ENCODE assay signal across 20 cellular contexts in the genomic region with DNA sequence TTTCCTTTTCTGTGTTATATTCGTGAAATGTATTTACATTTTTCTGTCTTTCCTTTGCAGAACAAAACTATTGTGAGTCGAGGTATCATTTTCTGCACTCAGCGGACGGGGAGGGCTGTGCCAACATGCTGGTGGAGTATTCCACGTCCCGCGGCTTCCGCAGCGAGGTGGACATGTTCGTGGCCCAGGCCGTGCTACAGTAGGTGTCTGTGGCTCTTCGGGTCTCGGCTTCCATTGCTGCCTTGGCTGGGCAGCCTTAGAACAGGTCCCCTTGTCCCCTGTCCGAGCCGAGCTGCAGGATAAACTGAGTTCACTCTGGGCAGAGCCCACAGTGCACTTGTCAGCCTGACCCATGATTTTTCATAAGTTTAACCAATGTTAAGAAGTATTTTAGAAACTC.
"Had no signal": no experiment of that assay in that cellular context is flagged by ENCODE, and none has a peak within 500 bp of the region (broad histone marks: within the 10 kb centered on the region; RNA-seq: fewer than 3 reads in every experiment).

No MANE protein-coding gene starts in this region.

- DNase-seq: cortex of kidney; dorsolateral prefrontal cortex; effector CD8-positive, alpha-beta T cell; gastrocnemius medialis; islet precursor cell; lower lobe of right lung; mesenchymal stem cell; midbrain; naive B cell; sigmoid colon; stimulated activated CD4-positive, alpha-beta T cell treated with anti-CD3 and anti-CD28 coated beads, Interleukin-12 subunit alpha, Interleukin-12 subunit beta, amount 100 ng/mL, for 4 hours; stimulated activated naive CD4-positive, alpha-beta T cell treated with Interleukin-2 at 50 U/mL for 16 hours; tibial artery; upper lobe of right lung had no signal

- H3K27ac Mint-ChIP-seq: naive B cell had no signal

- H3K4me3 Mint-ChIP-seq: naive B cell had no signal

- H3K27me3 ChIP-seq: dorsolateral prefrontal cortex, gastrocnemius medialis, left lung, neutrophil, sigmoid colon, tibial artery, upper lobe of right lung, vagina had no signal

- H3K4me3 ChIP-seq: dorsolateral prefrontal cortex, gastrocnemius medialis, left lung, lower lobe of right lung, sigmoid colon, skin epidermis, tibial artery, upper lobe of right lung, vagina had no signal

- H3K27ac ChIP-seq: gastrocnemius medialis, left lung, lower lobe of right lung, neutrophil, sigmoid colon, skin epidermis, tibial artery, upper lobe of right lung, vagina had no signal

- ATAC-seq: esophagus mucosa, gastrocnemius medialis, left lung, lower lobe of right lung, upper lobe of right lung had no signal

- FAIRE-seq: endometrium had no signal

- H3K27me3 Mint-ChIP-seq: naive B cell had no signal

- H3K9me3 ChIP-seq: gastrocnemius medialis, left lung, lower lobe of right lung, neutrophil, sigmoid colon, tibial artery, upper lobe of right lung, vagina had no signal

- H3K4me1 ChIP-seq: left lung, lower lobe of right lung, tibial artery, upper lobe of right lung had no signal
